17 cellular contexts compared by ENCODE assay signal in the genomic region with DNA sequence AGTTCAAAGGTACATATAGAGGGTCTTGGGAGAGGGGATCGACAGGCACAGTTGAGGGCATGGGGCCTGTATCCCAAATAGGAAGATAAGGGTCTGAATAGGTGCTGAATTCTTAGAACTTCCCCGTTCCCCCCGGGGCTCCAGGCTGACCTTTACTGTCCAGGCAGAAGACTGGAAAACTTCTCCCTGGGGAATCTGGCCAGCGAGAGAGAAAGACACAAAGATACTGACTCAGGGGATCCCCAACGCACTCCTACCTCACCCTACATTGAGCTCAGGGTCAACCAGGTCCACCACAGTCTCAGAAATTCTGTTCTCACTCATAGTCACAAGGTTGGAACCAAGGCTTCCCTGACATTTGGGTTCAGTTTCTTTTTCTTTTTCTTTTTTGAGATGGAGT.
"Had no signal": no experiment of that assay in that cellular context is flagged by ENCODE, and none has a peak within 500 bp of the region (broad histone marks: within the 10 kb centered on the region; RNA-seq: fewer than 3 reads in every experiment).

No MANE protein-coding gene starts in this region.

- H3K27me3 ChIP-seq: body of pancreas, colonic mucosa, testis had no signal

- H3K9me3 ChIP-seq: body of pancreas, colonic mucosa, testis had no signal

- H3K36me3 ChIP-seq: colonic mucosa had no signal

- ATAC-seq: activated CD8-positive, alpha-beta memory T cell treated with anti-CD3 and anti-CD28 coated beads, Interleukin-2, amount 10 ng/mL, durations not matched to agents 7 days and 5 days; activated CD8-positive, alpha-beta T cell treated with anti-CD3 and anti-CD28 coated beads, Interleukin-2, amount 10 ng/mL, durations not matched to agents 7 days and 5 days; activated naive CD4-positive, alpha-beta T cell treated with anti-CD3 and anti-CD28 coated beads, Interleukin-2, amount 50 U/mL, for 72 hours; activated T-cell treated with anti-CD3 and anti-CD28 coated beads, Interleukin-2, amount 50 U/mL, for 72 hours; body of pancreas; natural killer cell treated with Interleukin-12 subunit alpha and Interleukin-12 subunit beta and Interleukin-15 and Interleukin-18, amount 100 ng/mL, for 72 hours; stimulated activated naive B cell treated with anti-CD40 and anti-IgM and Interleukin-4, amounts not matched to agents 10 μg/mL and 1 μg/mL and 100 μg/mL, for 72 hours had no signal

- H3K27ac ChIP-seq: body of pancreas, colonic mucosa had no signal

- H3K4me3 ChIP-seq: body of pancreas, colonic mucosa, testis had no signal

- DNase-seq: activated B cell treated with CpG ODN at 0.5 μM for 24 hours; activated CD8-positive, alpha-beta memory T cell treated with anti-CD3 and anti-CD28 coated beads, Interleukin-2, amount 10 ng/mL, durations not matched to agents 7 days and 5 days; activated CD8-positive, alpha-beta T cell treated with anti-CD3 and anti-CD28 coated beads, Interleukin-2, amount 10 ng/mL, durations not matched to agents 7 days and 5 days; activated naive CD4-positive, alpha-beta T cell; activated T-cell treated with anti-CD3 and anti-CD28 coated beads, Interleukin-2, amount 50 U/mL, for 72 hours; aorta; body of pancreas; cerebellar nuclear complex; colonic mucosa; effector CD8-positive, alpha-beta T cell; stimulated activated CD4-positive, alpha-beta T cell treated with anti-CD3 and anti-CD28 coated beads, Interleukin-15, amount 100 ng/mL, for 24 hours; stimulated activated CD4-positive, alpha-beta T cell treated with anti-CD3 and anti-CD28 coated beads, Interleukin-2, amount 100 ng/mL, for 24 hours; stimulated activated naive B cell treated with anti-CD40 and anti-IgM and Interleukin-4, amounts not matched to agents 10 μg/mL and 1 μg/mL and 100 μg/mL, for 72 hours; testis; trophoblast cell had no signal

- H3K4me1 ChIP-seq: colonic mucosa had no signal
